Comparison of ENCODE assay signal across 9 cellular contexts in the genomic region with DNA sequence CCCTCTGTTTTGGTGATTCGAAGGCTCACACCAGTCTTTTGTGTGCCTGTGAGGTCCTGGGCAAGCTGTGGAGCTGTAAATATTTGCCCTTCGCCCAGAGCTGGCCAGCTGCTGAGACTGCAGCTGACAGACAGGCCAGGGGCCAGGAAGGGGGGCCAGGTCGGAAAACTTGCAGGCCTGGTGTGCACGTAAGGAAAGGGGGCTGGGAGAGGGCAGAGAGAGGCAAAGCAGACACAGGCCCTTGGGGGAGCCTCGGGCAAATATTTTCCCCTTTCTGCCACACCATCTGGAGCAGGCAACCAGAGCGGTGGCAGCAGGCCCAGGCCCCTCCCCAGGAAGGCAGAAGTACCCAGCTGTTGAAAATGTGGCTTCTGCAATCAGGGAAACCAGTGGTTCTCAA. TPM values are rescaled to one million over a fixed set of nuclear protein-coding genes. Genes with fewer than 3 reads are reported as not detected.
DNase-seq lines count a peak whose midpoint lies in the region; ATAC-seq and TF ChIP-seq lines count a peak whose summit lies in the region.
"Had no signal": no experiment of that assay in that cellular context is flagged by ENCODE, and none has a peak within 500 bp of the region (broad histone marks: within the 10 kb centered on the region; RNA-seq: fewer than 3 reads in every experiment).

No MANE protein-coding gene starts in this region.

- H3K9me2 ChIP-seq in hepatocyte (replicated peaks; ENCODE audit: insufficient read depth) (no peaks in the 10 kb centered on the region), Karpas-422 (replicated peaks; ENCODE audit: insufficient read depth, low read length) (no peaks in the 10 kb centered on the region)

- H3K4me2 ChIP-seq in hepatocyte = peak overlapping the region; percentile 87
- H3K4me2 ChIP-seq in Karpas-422 (ENCODE audit: low read depth, low read length, poor library complexity, severe bottlenecking) = no peak overlapping the region

- H3K36me3 ChIP-seq in hepatocyte (replicated peaks; ENCODE audit: insufficient read depth, low read depth) (no peaks in the 10 kb centered on the region), skeletal muscle tissue (ENCODE audit: control insufficient read depth in 3 of 3, insufficient read depth in 3 of 3, low read length in 3 of 3) (no peaks in the 10 kb centered on the region), Karpas-422 (ENCODE audit: insufficient read depth, low read length) (no peaks in the 10 kb centered on the region)

- TF ChIP-seq CTCF in WI38 (IDR thresholded peaks at IDR 0.05; ENCODE audit: low read depth, low read length) (no peak), hepatocyte (IDR thresholded peaks at IDR 0.05; ENCODE audit: poor library complexity) (no peak)

- CTCF ChIA-PET in activated CD4-positive, alpha-beta memory T cell treated with anti-CD3 and anti-CD28 coated beads, Interleukin-2, amount 10 ng/mL, durations not matched to agents 7 days and 5 days (lab: Charles Lee) = no interaction called here

- H3K9me3 Mint-ChIP-seq in activated CD4-positive, alpha-beta memory T cell treated with anti-CD3 and anti-CD28 coated beads, Interleukin-2, amount 10 ng/mL, durations not matched to agents 7 days and 5 days = no peaks in the 10 kb centered on the region

- H4K20me1 ChIP-seq in hepatocyte (ENCODE audit: insufficient read depth, poor library complexity, severe bottlenecking) (peaks cover 26% of the 10 kb centered on the region), Karpas-422 (ENCODE audit: insufficient read depth, low read depth, low read length) (no peaks in the 10 kb centered on the region)

- H3K27ac ChIP-seq in hepatocyte (peak overlapping the region; percentile 83), skeletal muscle tissue (ENCODE audit: low read depth, low read length) (peak overlapping the region; percentile 96), Karpas-422 (ENCODE audit: low read length) (no peak overlapping the region)

- POLR2A ChIA-PET in activated CD4-positive, alpha-beta memory T cell treated with anti-CD3 and anti-CD28 coated beads, Interleukin-2, amount 10 ng/mL, durations not matched to agents 7 days and 5 days (lab: Charles Lee) = no interaction called here

- no peak overlapping the region for H3K4me3 Mint-ChIP-seq in activated CD4-positive, alpha-beta memory T cell treated with anti-CD3 and anti-CD28 coated beads, Interleukin-2, amount 10 ng/mL, durations not matched to agents 7 days and 5 days
- H3K4me3 Mint-ChIP-seq: immature natural killer cell had no signal

- H2AFZ ChIP-seq in hepatocyte = no peak overlapping the region
- no peak overlapping the region for H2AFZ ChIP-seq in Karpas-422 (ENCODE audit: low read length)

- H3K9ac ChIP-seq in skeletal muscle tissue (ENCODE audit: low read depth in 1 of 3, low read length in 3 of 3) (peak overlapping the region; percentile 80 to 89 (median 85)), Karpas-422 (ENCODE audit: low read length) (no peak overlapping the region)

- no peaks in the 10 kb centered on the region for H3K9me3 ChIP-seq in hepatocyte (ENCODE audit: low read depth)
- no peaks in the 10 kb centered on the region for H3K9me3 ChIP-seq in skeletal muscle tissue (ENCODE audit: control insufficient read depth in 3 of 3, low read length in 3 of 3)
- no peaks in the 10 kb centered on the region for H3K9me3 ChIP-seq in Karpas-422 (ENCODE audit: low read length)

- H3K27me3 ChIP-seq in hepatocyte (no peaks in the 10 kb centered on the region), skeletal muscle tissue (ENCODE audit: control insufficient read depth in 3 of 3, insufficient read depth in 3 of 3, low read length in 3 of 3) (no peaks in the 10 kb centered on the region), Karpas-422 (ENCODE audit: low read length) (no peaks in the 10 kb centered on the region)

- no peak overlapping the region for H3K27ac Mint-ChIP-seq in activated CD4-positive, alpha-beta memory T cell treated with anti-CD3 and anti-CD28 coated beads, Interleukin-2, amount 10 ng/mL, durations not matched to agents 7 days and 5 days
- H3K27ac Mint-ChIP-seq: immature natural killer cell had no signal

- H3K4me1 ChIP-seq in hepatocyte (ENCODE audit: insufficient read depth) = peaks cover 39% of the 10 kb centered on the region
- H3K4me1 ChIP-seq in skeletal muscle tissue (ENCODE audit: control insufficient read depth in 3 of 3, insufficient read depth in 3 of 3, low read length in 3 of 3) = peaks cover 39 to 77% (median 62%) of the 10 kb centered on the region in 3 donors
- no peaks in the 10 kb centered on the region for H3K4me1 ChIP-seq in Karpas-422 (ENCODE audit: low read length)

- peaks cover 6% of the 10 kb centered on the region for H3K27me3 Mint-ChIP-seq in activated CD4-positive, alpha-beta memory T cell treated with anti-CD3 and anti-CD28 coated beads, Interleukin-2, amount 10 ng/mL, durations not matched to agents 7 days and 5 days

- H3K79me2 ChIP-seq in hepatocyte = peaks cover 71% of the 10 kb centered on the region
- no peaks in the 10 kb centered on the region for H3K79me2 ChIP-seq in Karpas-422 (ENCODE audit: low read length)

- DNase-seq in HuH-7 (ENCODE audit: low spot score) (peak; percentile 21), hepatocyte (ENCODE audit: low spot score) (peak; percentile 77), Karpas-422 (no peak)
- DNase-seq in activated CD4-positive, alpha-beta memory T cell treated with anti-CD3 and anti-CD28 coated beads, Interleukin-2, amount 10 ng/mL, durations not matched to agents 7 days and 5 days = no peak
- no peak for DNase-seq in activated CD4-positive, alpha-beta T cell treated with anti-CD3 and anti-CD28 coated beads, Interleukin-2, amount 50 U/mL, for 48 hours
- DNase-seq: immature natural killer cell had no signal

- peak overlapping the region; percentile 83 for H3K4me3 ChIP-seq in WI38 (ENCODE audit: low read depth, low read length)
- peak overlapping the region; percentile 39 for H3K4me3 ChIP-seq in hepatocyte
- H3K4me3 ChIP-seq in skeletal muscle tissue (ENCODE audit: low read length in 3 of 3) = peak overlapping the region; percentile 74 to 87 (median 82)
- no peak overlapping the region for H3K4me3 ChIP-seq in Karpas-422 (ENCODE audit: low read length)

- H3K4me1 Mint-ChIP-seq in activated CD4-positive, alpha-beta memory T cell treated with anti-CD3 and anti-CD28 coated beads, Interleukin-2, amount 10 ng/mL, durations not matched to agents 7 days and 5 days = no peaks in the 10 kb centered on the region
- H3K4me1 Mint-ChIP-seq: immature natural killer cell had no signal

- ATAC-seq in HG03571 (IDR thresholded peaks at IDR 0.05; ENCODE audit: unreplicated experiment) = no peak

- H3K36me3 Mint-ChIP-seq in activated CD4-positive, alpha-beta memory T cell treated with anti-CD3 and anti-CD28 coated beads, Interleukin-2, amount 10 ng/mL, durations not matched to agents 7 days and 5 days (ENCODE audit: low read depth) = no peaks in the 10 kb centered on the region
- H3K36me3 Mint-ChIP-seq: immature natural killer cell had no signal

- 6% methylated on average over 6 of the region's 6 CpGs for WGBS in hepatocyte (ENCODE audit: low lambda C conversion rate, missing lambda C conversion rate)

RNA-seq across cellular contexts. Expression of gene PDZRN3, which starts 2.6 kb away (rescaled TPM):
- 42.9 and 48.2 TPM in 2 replicates for total RNA-seq in hepatocyte
- 60.5 and 62.3 TPM in 2 replicates for polyA plus RNA-seq in hepatocyte
- total RNA-seq in skeletal muscle tissue = 50.6 TPM
- not detected for total RNA-seq in activated CD4-positive, alpha-beta memory T cell treated with anti-CD3 and anti-CD28 coated beads, Interleukin-2, amount 10 ng/mL, durations not matched to agents 7 days and 5 days
- total RNA-seq in Karpas-422 (2014; rRNA removed; shearing (Covaris generic); ENCODE audit: low replicate concordance) = 17.5 and 22.4 TPM in 2 replicates
- polyA plus RNA-seq: immature natural killer cell had no signal

Comparison
In these comparisons a context has a peak if more than half of its experiments do, and no peak if none do; other contexts are left out.
1. DNase-seq: peak in HuH-7 (single experiment) and hepatocyte (single experiment); none in activated CD4-positive, alpha-beta memory T cell treated with anti-CD3 and anti-CD28 coated beads, Interleukin-2, amount 10 ng/mL, durations not matched to agents 7 days and 5 days (single experiment), Karpas-422 (single experiment) and activated CD4-positive, alpha-beta T cell treated with anti-CD3 and anti-CD28 coated beads, Interleukin-2, amount 50 U/mL, for 48 hours (0 of 2).
2. RNA of gene PDZRN3, which starts 2.6 kb away (total RNA-seq): 50.6 TPM in skeletal muscle tissue (single experiment), 42.9 to 48.2 TPM in hepatocyte and 17.5 to 22.4 TPM in Karpas-422; not detected in activated CD4-positive, alpha-beta memory T cell treated with anti-CD3 and anti-CD28 coated beads, Interleukin-2, amount 10 ng/mL, durations not matched to agents 7 days and 5 days; every median in the first group is over 10 times any median in the second.